In the genomic region with DNA sequence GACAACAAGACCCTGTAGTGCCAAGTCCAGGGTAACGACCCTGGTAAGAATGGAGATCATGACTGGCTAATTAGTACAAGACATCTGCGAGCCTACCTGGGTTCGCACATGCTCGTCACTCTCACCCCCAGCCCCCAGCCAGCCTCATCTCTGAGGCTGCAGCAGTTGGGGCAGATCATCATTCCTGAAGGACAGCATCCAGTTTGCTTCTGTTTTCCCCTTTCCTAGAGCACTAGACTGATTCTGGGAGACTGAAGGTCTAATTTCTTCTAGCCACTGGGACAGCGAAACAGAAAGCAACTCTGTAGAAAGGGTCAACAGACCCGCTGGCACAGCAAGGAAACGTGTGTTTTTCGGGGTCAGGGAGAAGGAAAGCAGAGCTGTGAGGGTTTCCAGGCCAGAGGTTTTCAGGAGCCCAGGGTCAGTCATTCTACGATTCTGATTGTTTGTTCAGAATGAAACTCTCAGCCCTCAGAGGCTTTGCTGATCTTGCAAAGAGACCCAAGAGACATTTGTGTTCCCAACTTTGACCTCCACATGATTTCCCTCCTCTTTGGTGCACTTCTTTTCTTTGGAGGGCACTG, we compare ENCODE assay signal across 18 cellular contexts.
DNase-seq lines count a peak whose midpoint lies in the region; ATAC-seq and TF ChIP-seq lines count a peak whose summit lies in the region.
"Had no signal": no experiment of that assay in that cellular context is flagged by ENCODE, and none has a peak within 500 bp of the region (broad histone marks: within the 10 kb centered on the region; RNA-seq: fewer than 3 reads in every experiment).

No MANE protein-coding gene starts in this region.

- TF ChIP-seq CTCF in liver (IDR thresholded peaks at IDR 0.05; ENCODE audit: low read depth, low read length, missing input control) (no peak), left lung (IDR thresholded peaks at IDR 0.05) (no peak)

- CTCF ChIA-PET in activated CD8-positive, alpha-beta memory T cell treated with anti-CD3 and anti-CD28 coated beads, Interleukin-2, amount 10 ng/mL, durations not matched to agents 7 days and 5 days (lab: Charles Lee) = no interaction called here

- no peaks in the 10 kb centered on the region for H3K4me1 ChIP-seq in liver (ENCODE audit: control insufficient read depth in 4 of 4, insufficient read depth in 4 of 4, low read length in 3 of 4)
- no peaks in the 10 kb centered on the region for H3K4me1 ChIP-seq in left lung

- H3K36me3 ChIP-seq in liver (ENCODE audit: control insufficient read depth in 4 of 4, insufficient read depth in 3 of 4, low read depth in 1 of 4, low read length in 3 of 4) (peaks cover 0 to 1% (median 0%) of the 10 kb centered on the region in 4 donors), left lung (no peaks in the 10 kb centered on the region)
- H3K36me3 ChIP-seq: neutrophil had no signal

- H3K9me3 ChIP-seq in liver (ENCODE audit: control insufficient read depth in 4 of 4, low read length in 3 of 4) (no peaks in the 10 kb centered on the region), left lung (no peaks in the 10 kb centered on the region)
- H3K9me3 ChIP-seq: neutrophil had no signal

- no peaks in the 10 kb centered on the region for H3K36me3 Mint-ChIP-seq in activated CD8-positive, alpha-beta memory T cell treated with anti-CD3 and anti-CD28 coated beads, Interleukin-2, amount 10 ng/mL, durations not matched to agents 7 days and 5 days
- H3K36me3 Mint-ChIP-seq: WTC11 had no signal

- DNase-seq in activated CD8-positive, alpha-beta memory T cell treated with anti-CD3 and anti-CD28 coated beads, Interleukin-2, amount 10 ng/mL, durations not matched to agents 7 days and 5 days = no peak
- DNase-seq in DMS53 treated with DMSO at 0.1 percent for 48 hours (lab: John Stamatoyannopoulos, UW; ENCODE audit: unreplicated experiment) (no peak), left lung (no peak), occipital lobe (lab: John Stamatoyannopoulos, UW) (no peak)
- DNase-seq: activated T-cell treated with anti-CD3 and anti-CD28 coated beads, Interleukin-2, amount 50 U/mL, for 48 hours; DMS79; effector memory CD4-positive, alpha-beta T cell; glutamatergic neuron; NCI-H1092 treated with DMSO at 0.1 percent for 48 hours; NCI-H510A; stimulated activated CD8-positive, alpha-beta memory T cell treated with anti-CD3 and anti-CD28 coated beads, Interleukin-4, amount 100 ng/mL, for 48 hours had no signal

- H3K9me3 Mint-ChIP-seq in activated CD8-positive, alpha-beta memory T cell treated with anti-CD3 and anti-CD28 coated beads, Interleukin-2, amount 10 ng/mL, durations not matched to agents 7 days and 5 days (ENCODE audit: low read depth) = no peaks in the 10 kb centered on the region

- H3K4me3 Mint-ChIP-seq in activated CD8-positive, alpha-beta memory T cell treated with anti-CD3 and anti-CD28 coated beads, Interleukin-2, amount 10 ng/mL, durations not matched to agents 7 days and 5 days = no peak overlapping the region
- H3K4me3 Mint-ChIP-seq: WTC11 had no signal

- no peaks in the 10 kb centered on the region for H3K4me1 Mint-ChIP-seq in activated CD8-positive, alpha-beta memory T cell treated with anti-CD3 and anti-CD28 coated beads, Interleukin-2, amount 10 ng/mL, durations not matched to agents 7 days and 5 days

- peak; percentile 41 for ATAC-seq in GM18498 (IDR thresholded peaks at IDR 0.05; ENCODE audit: unreplicated experiment)
- peak; percentile 54 for ATAC-seq in GM21526 (IDR thresholded peaks at IDR 0.05; ENCODE audit: low FRiP score, unreplicated experiment)
- ATAC-seq in HG03280 (IDR thresholded peaks at IDR 0.05; ENCODE audit: unreplicated experiment) = peak; percentile 56
- ATAC-seq in activated CD8-positive, alpha-beta memory T cell treated with anti-CD3 and anti-CD28 coated beads, Interleukin-2, amount 10 ng/mL, durations not matched to agents 7 days and 5 days = no peak
- no peak for ATAC-seq in left lung
- ATAC-seq: Right ventricle myocardium inferior had no signal

- intact Hi-C loops in left lung (cut with DNase I) = no loop called here

- peaks cover 3% of the 10 kb centered on the region for H3K27me3 Mint-ChIP-seq in activated CD8-positive, alpha-beta memory T cell treated with anti-CD3 and anti-CD28 coated beads, Interleukin-2, amount 10 ng/mL, durations not matched to agents 7 days and 5 days

- no peak overlapping the region for H3K27ac Mint-ChIP-seq in activated CD8-positive, alpha-beta memory T cell treated with anti-CD3 and anti-CD28 coated beads, Interleukin-2, amount 10 ng/mL, durations not matched to agents 7 days and 5 days
- H3K27ac Mint-ChIP-seq: WTC11 had no signal

- H3K4me3 ChIP-seq in liver (ENCODE audit: low read depth in 1 of 3, low read length in 3 of 3) = no peak overlapping the region
- no peak overlapping the region for H3K4me3 ChIP-seq in left lung

- H3K27ac ChIP-seq in liver (ENCODE audit: low read depth in 1 of 2, low read length in 2 of 2) (no peak overlapping the region), left lung (no peak overlapping the region)
- H3K27ac ChIP-seq: neutrophil had no signal

- H3K27me3 ChIP-seq in liver (ENCODE audit: control insufficient read depth in 4 of 4, insufficient read depth in 4 of 4, low read length in 3 of 4) (no peaks in the 10 kb centered on the region), left lung (no peaks in the 10 kb centered on the region)

- WGBS in liver = 71% methylated on average over 9 of the region's 9 CpGs

- H3K9ac ChIP-seq in liver (ENCODE audit: low read depth in 1 of 2, low read length in 2 of 2) = no peak overlapping the region

- TF ChIP-seq RAD21 in liver (IDR thresholded peaks at IDR 0.05) = no peak

TF ChIP-seq in liver, 16 proteins besides CTCF, POLR2A, EP300 and RAD21:
- TF ChIP-seq GABPA (IDR thresholded peaks at IDR 0.05 in 1 of 2, conservative IDR thresholded peaks at IDR 0.05 in 1 of 2) (no peak), NR2F2 (IDR thresholded peaks at IDR 0.05) (peak; percentile 61)

Comparison
In these comparisons a context has a peak if more than half of its experiments do, and no peak if none do; other contexts are left out.
1. ATAC-seq: peak in GM18498 (single experiment), GM21526 (single experiment) and HG03280 (single experiment); none in activated CD8-positive, alpha-beta memory T cell treated with anti-CD3 and anti-CD28 coated beads, Interleukin-2, amount 10 ng/mL, durations not matched to agents 7 days and 5 days (single experiment) and left lung (single experiment).